ENCODE assay signal across 11 cellular contexts in genomic region chr12:108519558-108519957, GRCh38. TPM values are rescaled to one million over a fixed set of nuclear protein-coding genes. Genes with fewer than 3 reads are reported as not detected.
DNase-seq lines count a peak whose midpoint lies in the region; ATAC-seq and TF ChIP-seq lines count a peak whose summit lies in the region.
"Had no signal": no experiment of that assay in that cellular context is flagged by ENCODE, and none has a peak within 500 bp of the region (broad histone marks: within the 10 kb centered on the region; RNA-seq: fewer than 3 reads in every experiment).

No MANE protein-coding gene starts in this region.

- TF ChIP-seq POLR2A in Peyer's patch (IDR thresholded peaks at IDR 0.05), result no peak

- no peak for DNase-seq in activated CD4-positive, alpha-beta T cell treated with anti-CD3 and anti-CD28 coated beads, Interleukin-2, amount 10 ng/mL, durations not matched to agents 7 days and 5 days
- no peak for DNase-seq in activated CD4-positive, alpha-beta T cell treated with anti-CD3 and anti-CD28 coated beads for 36 hours
- DNase-seq in GM23248 (peak; percentile 19), T-helper 17 cell (no peak), nephron progenitor cell (no peak), Peyer's patch (no peak)
- no peak for DNase-seq in stimulated activated naive CD8-positive, alpha-beta T cell treated with anti-CD3 and anti-CD28 coated beads, Interleukin-15, amount 100 ng/mL, for 72 hours
- DNase-seq: foreskin fibroblast, MG63 had no signal

- H3K27ac Mint-ChIP-seq in activated CD4-positive, alpha-beta T cell treated with anti-CD3 and anti-CD28 coated beads, Interleukin-2, amount 10 ng/mL, durations not matched to agents 7 days and 5 days, result peak overlapping the region; percentile 62
- H3K27ac Mint-ChIP-seq in activated CD4-positive, alpha-beta T cell treated with anti-CD3 and anti-CD28 coated beads for 36 hours, result no peak overlapping the region
- peak overlapping the region; percentile 11 for H3K27ac Mint-ChIP-seq in T-helper 17 cell
- H3K27ac Mint-ChIP-seq in nephron progenitor cell, result peak overlapping the region; percentile 72
- H3K27ac Mint-ChIP-seq in stimulated activated naive CD8-positive, alpha-beta T cell treated with anti-CD3 and anti-CD28 coated beads, Interleukin-15, amount 100 ng/mL, for 72 hours, result no peak overlapping the region
- H3K27ac Mint-ChIP-seq: stimulated activated memory B cell treated with anti-CD40 and anti-IgM and Interleukin-4, amounts not matched to agents 10 μg/mL and 1 μg/mL and 100 μg/mL, for 72 hours had no signal

- no peak overlapping the region for H3K4me2 ChIP-seq in GM23248 (ENCODE audit: unreplicated experiment)

- H3K36me3 Mint-ChIP-seq in activated CD4-positive, alpha-beta T cell treated with anti-CD3 and anti-CD28 coated beads, Interleukin-2, amount 10 ng/mL, durations not matched to agents 7 days and 5 days (ENCODE audit: low read depth), result peaks cover 43% of the 10 kb centered on the region
- peaks cover 41% of the 10 kb centered on the region for H3K36me3 Mint-ChIP-seq in activated CD4-positive, alpha-beta T cell treated with anti-CD3 and anti-CD28 coated beads for 36 hours (ENCODE audit: low read depth)
- H3K36me3 Mint-ChIP-seq in T-helper 17 cell (ENCODE audit: low read depth) (peaks cover 2% of the 10 kb centered on the region), nephron progenitor cell (ENCODE audit: low read depth) (peaks cover 47% of the 10 kb centered on the region)

- intact Hi-C loops in activated CD4-positive, alpha-beta T cell treated with anti-CD3 and anti-CD28 coated beads for 36 hours (cut with DNase I, micrococcal nuclease), result loop anchor here (5.0 to 10.0 kb wide), 2 partner anchors 113 to 1055 kb away; partner anchors contain the start of genes SELPLG (in 2 of the 2), MMAB (in 1 of the 2) and MVK (in 1 of the 2)

- TF ChIP-seq CTCF in nephron progenitor cell (IDR thresholded peaks at IDR 0.05) (no peak), Peyer's patch (IDR thresholded peaks at IDR 0.05) (no peak)

- no peaks in the 10 kb centered on the region for H3K9me3 ChIP-seq in GM23248 (ENCODE audit: low read depth)
- no peaks in the 10 kb centered on the region for H3K9me3 ChIP-seq in T-helper 17 cell (ENCODE audit: control insufficient read depth, low read length, poor library complexity, severe bottlenecking)
- no peaks in the 10 kb centered on the region for H3K9me3 ChIP-seq in Peyer's patch
- H3K9me3 ChIP-seq: MG63 had no signal

- H3K4me3 Mint-ChIP-seq in activated CD4-positive, alpha-beta T cell treated with anti-CD3 and anti-CD28 coated beads, Interleukin-2, amount 10 ng/mL, durations not matched to agents 7 days and 5 days, result no peak overlapping the region
- no peak overlapping the region for H3K4me3 Mint-ChIP-seq in activated CD4-positive, alpha-beta T cell treated with anti-CD3 and anti-CD28 coated beads for 36 hours
- H3K4me3 Mint-ChIP-seq in T-helper 17 cell (no peak overlapping the region), nephron progenitor cell (no peak overlapping the region)
- no peak overlapping the region for H3K4me3 Mint-ChIP-seq in stimulated activated naive CD8-positive, alpha-beta T cell treated with anti-CD3 and anti-CD28 coated beads, Interleukin-15, amount 100 ng/mL, for 72 hours
- H3K4me3 Mint-ChIP-seq: stimulated activated memory B cell treated with anti-CD40 and anti-IgM and Interleukin-4, amounts not matched to agents 10 μg/mL and 1 μg/mL and 100 μg/mL, for 72 hours had no signal

- no peaks in the 10 kb centered on the region for H3K27me3 ChIP-seq in GM23248 (replicated peaks; ENCODE audit: insufficient read depth)
- no peaks in the 10 kb centered on the region for H3K27me3 ChIP-seq in Peyer's patch
- H3K27me3 ChIP-seq: MG63 had no signal

- WGBS in GM23248 (ENCODE audit: low coverage in 1 of 2, low lambda C conversion rate in 2 of 2, missing lambda C conversion rate in 2 of 2), 2 experiments, result 64 to 74% methylated on average over 4 of the region's 4 CpGs

- H3K4me1 ChIP-seq in GM23248 (ENCODE audit: insufficient read depth) (peaks cover 16% of the 10 kb centered on the region), Peyer's patch (peaks cover 0 to 11% (median 5%) of the 10 kb centered on the region in 4 donors)

- in situ Hi-C loops in GM23248 (cut with MboI), result no loop called here

- H3K4me1 Mint-ChIP-seq in activated CD4-positive, alpha-beta T cell treated with anti-CD3 and anti-CD28 coated beads, Interleukin-2, amount 10 ng/mL, durations not matched to agents 7 days and 5 days, result peaks cover 19% of the 10 kb centered on the region
- peaks cover 13% of the 10 kb centered on the region for H3K4me1 Mint-ChIP-seq in activated CD4-positive, alpha-beta T cell treated with anti-CD3 and anti-CD28 coated beads for 36 hours
- H3K4me1 Mint-ChIP-seq in T-helper 17 cell (peaks cover 21% of the 10 kb centered on the region), nephron progenitor cell (peaks cover 9% of the 10 kb centered on the region)
- peaks cover 26% of the 10 kb centered on the region for H3K4me1 Mint-ChIP-seq in stimulated activated naive CD8-positive, alpha-beta T cell treated with anti-CD3 and anti-CD28 coated beads, Interleukin-15, amount 100 ng/mL, for 72 hours

- no peaks in the 10 kb centered on the region for H3K9me2 ChIP-seq in GM23248 (ENCODE audit: insufficient read depth)

- H4K20me1 ChIP-seq in GM23248 (ENCODE audit: insufficient read depth), result no peaks in the 10 kb centered on the region; the same call in 1 of the 2 replicates

- peaks cover 8% of the 10 kb centered on the region; the same call in 1 of the 2 replicates for H3K79me2 ChIP-seq in GM23248 (ENCODE audit: insufficient read depth)

- H3K27me3 Mint-ChIP-seq in activated CD4-positive, alpha-beta T cell treated with anti-CD3 and anti-CD28 coated beads, Interleukin-2, amount 10 ng/mL, durations not matched to agents 7 days and 5 days, result no peaks in the 10 kb centered on the region
- H3K27me3 Mint-ChIP-seq in activated CD4-positive, alpha-beta T cell treated with anti-CD3 and anti-CD28 coated beads for 36 hours, result no peaks in the 10 kb centered on the region
- H3K27me3 Mint-ChIP-seq in T-helper 17 cell (no peaks in the 10 kb centered on the region), nephron progenitor cell (ENCODE audit: low read depth, poor library complexity) (peaks cover 3% of the 10 kb centered on the region)
- H3K27me3 Mint-ChIP-seq in stimulated activated naive CD8-positive, alpha-beta T cell treated with anti-CD3 and anti-CD28 coated beads, Interleukin-15, amount 100 ng/mL, for 72 hours, result no peaks in the 10 kb centered on the region
- H3K27me3 Mint-ChIP-seq: stimulated activated memory B cell treated with anti-CD40 and anti-IgM and Interleukin-4, amounts not matched to agents 10 μg/mL and 1 μg/mL and 100 μg/mL, for 72 hours had no signal

- no peak for ATAC-seq in activated CD4-positive, alpha-beta T cell treated with anti-CD3 and anti-CD28 coated beads for 36 hours
- no peak for ATAC-seq in T-helper 17 cell
- ATAC-seq in stimulated activated naive CD8-positive, alpha-beta T cell treated with anti-CD3 and anti-CD28 coated beads, Interleukin-15, amount 100 ng/mL, for 72 hours, result no peak
- no peak for ATAC-seq in GM19455 (IDR thresholded peaks at IDR 0.05; ENCODE audit: unreplicated experiment)
- ATAC-seq: stimulated activated memory B cell treated with anti-CD40 and anti-IgM and Interleukin-4, amounts not matched to agents 10 μg/mL and 1 μg/mL and 100 μg/mL, for 72 hours had no signal

- H3K27ac ChIP-seq in GM23248, result no peak overlapping the region
- H3K27ac ChIP-seq in Peyer's patch, result no peak overlapping the region

- no peaks in the 10 kb centered on the region for H3K9me3 Mint-ChIP-seq in activated CD4-positive, alpha-beta T cell treated with anti-CD3 and anti-CD28 coated beads, Interleukin-2, amount 10 ng/mL, durations not matched to agents 7 days and 5 days
- H3K9me3 Mint-ChIP-seq in activated CD4-positive, alpha-beta T cell treated with anti-CD3 and anti-CD28 coated beads for 36 hours (ENCODE audit: low read depth), result no peaks in the 10 kb centered on the region
- H3K9me3 Mint-ChIP-seq in nephron progenitor cell, result no peaks in the 10 kb centered on the region
- H3K9me3 Mint-ChIP-seq in stimulated activated naive CD8-positive, alpha-beta T cell treated with anti-CD3 and anti-CD28 coated beads, Interleukin-15, amount 100 ng/mL, for 72 hours, result no peaks in the 10 kb centered on the region
- H3K9me3 Mint-ChIP-seq: stimulated activated memory B cell treated with anti-CD40 and anti-IgM and Interleukin-4, amounts not matched to agents 10 μg/mL and 1 μg/mL and 100 μg/mL, for 72 hours had no signal

- CTCF ChIA-PET in activated CD4-positive, alpha-beta T cell treated with anti-CD3 and anti-CD28 coated beads, Interleukin-2, amount 10 ng/mL, durations not matched to agents 7 days and 5 days (lab: Charles Lee), result interaction anchor here (0.5 kb wide), 1 partner anchor 553 kb away, joined by 4 read pairs; no protein-coding TSS in a partner anchor
- CTCF ChIA-PET in activated CD4-positive, alpha-beta T cell treated with anti-CD3 and anti-CD28 coated beads for 36 hours (lab: Charles Lee), result interaction anchor here (1.0 kb wide), 1 partner anchor 12 kb away, joined by 3 read pairs; no protein-coding TSS in a partner anchor

- POLR2A ChIA-PET in activated CD4-positive, alpha-beta T cell treated with anti-CD3 and anti-CD28 coated beads, Interleukin-2, amount 10 ng/mL, durations not matched to agents 7 days and 5 days (lab: Charles Lee), result interaction anchor here (0.6 kb wide), 1 partner anchor 99 kb away, joined by 3 read pairs; no protein-coding TSS in a partner anchor
- POLR2A ChIA-PET in activated CD4-positive, alpha-beta T cell treated with anti-CD3 and anti-CD28 coated beads for 36 hours (lab: Charles Lee), result interaction anchor here (0.7 kb wide), 1 partner anchor 170 kb away, joined by 6 read pairs; no protein-coding TSS in a partner anchor

- no peak overlapping the region for H3K4me3 ChIP-seq in GM23248
- H3K4me3 ChIP-seq in Peyer's patch, result no peak overlapping the region
- H3K4me3 ChIP-seq: MG63 had no signal

- no peak overlapping the region for H2AFZ ChIP-seq in GM23248

- H3K36me3 ChIP-seq in GM23248 (ENCODE audit: low read depth) (peaks cover 40% of the 10 kb centered on the region), Peyer's patch (peaks cover 0 to 68% (median 0%) of the 10 kb centered on the region in 3 donors)

- H3K9ac ChIP-seq in GM23248, result no peak overlapping the region

- peaks cover 7% of the 10 kb centered on the region; the same call in 1 of the 2 replicates for H3F3A ChIP-seq in GM23248 (ENCODE audit: insufficient read depth)

RNA-seq across cellular contexts. Expression of gene FICD, which starts 4.5 kb away (rescaled TPM):
- 1 to 10 TPM; 5.6 to 6.8 TPM for total RNA-seq in activated CD4-positive, alpha-beta T cell treated with anti-CD3 and anti-CD28 coated beads, Interleukin-2, amount 10 ng/mL, durations not matched to agents 7 days and 5 days
- 1 to 10 TPM; 3.5 to 4.5 TPM for total RNA-seq in activated CD4-positive, alpha-beta T cell treated with anti-CD3 and anti-CD28 coated beads for 36 hours
- total RNA-seq in GM23248 (2014; rRNA removed; shearing (Covaris generic)), result 8.6 and 9.4 TPM in 2 replicates
- 11.6 TPM in 2 replicates for polyA plus RNA-seq in GM23248 (2016; fragmentation: Nextera tagmentation; extraction: Ambion mirVana)
- total RNA-seq in T-helper 17 cell (1 to 10 TPM; 4.4 to 5.1 TPM), Peyer's patch (10 to 100 TPM in 2 of 4 donors, 1 to 10 TPM in 2; 4.1 to 11.6 (median 8.6) TPM)

RNA-seq across cellular contexts. Expression of gene SART3, which starts 41.4 kb away (rescaled TPM):
- total RNA-seq in activated CD4-positive, alpha-beta T cell treated with anti-CD3 and anti-CD28 coated beads, Interleukin-2, amount 10 ng/mL, durations not matched to agents 7 days and 5 days, result 10 to 100 TPM; 63.0 to 72.6 TPM
- total RNA-seq in activated CD4-positive, alpha-beta T cell treated with anti-CD3 and anti-CD28 coated beads for 36 hours, result 10 to 100 TPM; 69.3 to 87.1 TPM
- 29.7 and 34.0 TPM in 2 replicates for total RNA-seq in GM23248 (2014; rRNA removed; shearing (Covaris generic))
- polyA plus RNA-seq in GM23248 (2016; fragmentation: Nextera tagmentation; extraction: Ambion mirVana), result 20.5 and 20.8 TPM in 2 replicates
- total RNA-seq in T-helper 17 cell, result 100 to 1,000 TPM in 1 of 2 donors, 10 to 100 TPM in 1; 85.3 to 107 TPM
- 100 to 1,000 TPM in 1 of 4 donors, 10 to 100 TPM in 3; 67.8 to 205 (median 77.7) TPM for total RNA-seq in Peyer's patch

RNA-seq across cellular contexts. Expression of gene ISCU, which starts 42.8 kb away (rescaled TPM):
- total RNA-seq in activated CD4-positive, alpha-beta T cell treated with anti-CD3 and anti-CD28 coated beads, Interleukin-2, amount 10 ng/mL, durations not matched to agents 7 days and 5 days, result 10 to 100 TPM; 60.8 to 66.0 TPM
- 10 to 100 TPM; 67.3 to 83.8 TPM for total RNA-seq in activated CD4-positive, alpha-beta T cell treated with anti-CD3 and anti-CD28 coated beads for 36 hours
- 145 and 159 TPM in 2 replicates for total RNA-seq in GM23248 (2014; rRNA removed; shearing (Covaris generic))
- polyA plus RNA-seq in GM23248 (2016; fragmentation: Nextera tagmentation; extraction: Ambion mirVana), result 237 and 240 TPM in 2 replicates
- total RNA-seq in T-helper 17 cell, result 100 to 1,000 TPM; 139 to 177 TPM
- 100 to 1,000 TPM; 121 to 146 (median 138) TPM for total RNA-seq in Peyer's patch

Comparison
In these comparisons a context has a peak if more than half of its experiments do, and no peak if none do; other contexts are left out.
1. H3K27ac Mint-ChIP-seq: peak in activated CD4-positive, alpha-beta T cell treated with anti-CD3 and anti-CD28 coated beads, Interleukin-2, amount 10 ng/mL, durations not matched to agents 7 days and 5 days (single experiment), T-helper 17 cell (single experiment) and nephron progenitor cell (single experiment); none in activated CD4-positive, alpha-beta T cell treated with anti-CD3 and anti-CD28 coated beads for 36 hours (single experiment) and stimulated activated naive CD8-positive, alpha-beta T cell treated with anti-CD3 and anti-CD28 coated beads, Interleukin-15, amount 100 ng/mL, for 72 hours (0 of 2).